ENCODE assay signal across 1 cellular context in the genomic region with DNA sequence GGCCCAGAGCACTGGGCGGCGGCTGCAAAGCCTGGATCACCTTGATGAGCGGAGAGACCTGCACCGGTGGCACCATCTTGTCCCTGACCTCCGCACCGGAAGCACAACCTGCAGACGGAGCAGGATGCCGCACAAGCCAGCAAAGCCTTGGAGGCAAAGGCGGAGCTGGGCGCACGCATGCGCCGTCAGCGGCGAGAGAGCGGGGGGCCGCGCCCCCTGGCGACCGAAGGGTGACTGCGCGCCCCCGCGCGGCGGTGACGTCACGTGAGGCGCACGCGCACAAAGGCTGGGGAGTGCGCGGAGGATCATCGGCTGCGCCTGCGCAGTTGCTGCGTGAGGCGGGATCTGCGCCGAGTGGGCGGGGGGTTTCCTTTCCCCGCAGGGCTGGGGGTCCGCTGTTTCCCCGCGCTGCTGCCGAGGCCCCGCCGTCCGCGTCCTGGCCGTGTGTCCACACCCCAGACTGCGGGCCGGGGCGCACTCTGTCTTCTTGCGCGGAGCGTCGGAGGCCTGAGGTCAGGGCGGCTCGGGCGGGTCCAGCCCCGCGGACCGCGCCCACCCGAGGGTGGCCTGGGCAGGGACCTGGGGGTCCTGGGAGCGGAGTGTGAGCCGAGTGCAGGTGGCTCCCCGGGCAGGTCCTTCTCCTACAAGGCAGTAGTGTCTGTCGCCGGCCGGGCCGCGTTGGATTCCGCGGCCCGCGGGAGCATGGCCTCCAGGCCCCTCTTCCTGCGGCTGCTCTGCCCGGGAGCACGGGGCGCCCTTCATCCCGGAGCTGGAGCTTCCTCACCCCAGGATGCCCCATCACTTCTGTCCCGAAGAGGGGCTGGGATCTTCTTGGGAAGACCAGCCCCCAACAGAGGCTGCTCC.
TF ChIP-seq lines count a peak whose summit lies in the region.

A gene with protein sequence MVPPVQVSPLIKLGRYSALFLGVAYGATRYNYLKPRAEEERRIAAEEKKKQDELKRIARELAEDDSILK (minus strand): TSS at position 105 of the 864 bp plus-strand sequence. CDS start 29 bp downstream, at position 76.
TSS of gene MYL5 (plus strand) at position 371 of the 864 bp plus-strand sequence. CDS start 3,485 bp downstream, outside the sequence.

TF ChIP-seq in K562, 482 proteins besides CTCF, POLR2A, EP300 and RAD21 (continued from another document and continues in another):
- TF ChIP-seq EHMT2 (IDR thresholded peaks at IDR 0.05) (no peak), KLF1 (tag; IDR thresholded peaks at IDR 0.05) (no peak), TAF1 (IDR thresholded peaks at IDR 0.05; ENCODE audit: control insufficient read depth, extremely low read depth, insufficient read depth, low read length, severe bottlenecking) (peak; percentile 94), ZNF764 (CRISPR knock-in tag; IDR thresholded peaks at IDR 0.05; ENCODE audit: low read depth) (no peak), SREBF1 (IDR thresholded peaks at IDR 0.05; ENCODE audit: borderline replicate concordance, low read depth, low read length) (peak; percentile 75; the same call in 1 of the 2 replicates), EP400 (IDR thresholded peaks at IDR 0.05) (peak; percentile 45), SLC30A9 (CRISPR knock-in tag; IDR thresholded peaks at IDR 0.05) (no peak), HDAC2 (IDR thresholded peaks at IDR 0.05) (no peak), NR2C1 (IDR thresholded peaks at IDR 0.05) (peak; percentile 98), NR2C1 (tag; IDR thresholded peaks at IDR 0.05) (peak; percentile 99), HSF4 (CRISPR knock-in tag; IDR thresholded peaks at IDR 0.05; ENCODE audit: borderline replicate concordance) (no peak), HNRNPH1 (optimal IDR thresholded peaks at IDR 0.05; ENCODE audit: low read depth, low read length) (no peak), SAFB2 (IDR thresholded peaks at IDR 0.05; ENCODE audit: borderline replicate concordance, low read depth, low read length, severe bottlenecking) (no peak), ZNF347 (CRISPR knock-in tag; IDR thresholded peaks at IDR 0.05; ENCODE audit: low read depth) (no peak), RBM39 (optimal IDR thresholded peaks at IDR 0.05; ENCODE audit: low read depth, low read length) (no peak), GTF2E2 (tag; IDR thresholded peaks at IDR 0.05) (0 out of 2 replicates have a peak, but pooled peaks have one; percentile 52), DPF2 (IDR thresholded peaks at IDR 0.05) (no peak), NR2C2 (CRISPR knock-in tag; IDR thresholded peaks at IDR 0.05) (peak; percentile 99), NR2C2 (tag; IDR thresholded peaks at IDR 0.05) (peak; percentile 100), ZNF655 (CRISPR knock-in tag; IDR thresholded peaks at IDR 0.05) (no peak), GABPB1 (CRISPR knock-in tag; IDR thresholded peaks at IDR 0.05) (peak; percentile 99), PTRF (tag; IDR thresholded peaks at IDR 0.05) (no peak), MTA1 (IDR thresholded peaks at IDR 0.05; ENCODE audit: borderline replicate concordance) (no peak), SMAD2 (IDR thresholded peaks at IDR 0.05; ENCODE audit: low read depth, low read length) (no peak), RHOXF2B (CRISPR knock-in tag; conservative IDR thresholded peaks at IDR 0.05) (no peak), ZEB2 (IDR thresholded peaks at IDR 0.05) (no peak), HINFP (tag; conservative IDR thresholded peaks at IDR 0.05; ENCODE audit: low read depth) (no peak), NR3C1 (CRISPR knock-in tag; IDR thresholded peaks at IDR 0.05) (no peak), MXI1 (IDR thresholded peaks at IDR 0.05; ENCODE audit: low read depth, low read length) (no peak), FOS (IDR thresholded peaks at IDR 0.05; ENCODE audit: extremely low read depth, insufficient read length) (no peak), ELF2 (CRISPR knock-in tag; IDR thresholded peaks at IDR 0.05) (no peak), ZNF511 (CRISPR knock-in tag; IDR thresholded peaks at IDR 0.05) (peak; percentile 77; the same call in 1 of the 2 replicates), E2F5 (CRISPR knock-in tag; IDR thresholded peaks at IDR 0.05) (no peak), ZNF512 (tag; IDR thresholded peaks at IDR 0.05) (no peak), ZNF133 (CRISPR knock-in tag; IDR thresholded peaks at IDR 0.05) (no peak), EZH2 (IDR thresholded peaks at IDR 0.05; ENCODE audit: borderline replicate concordance, low read depth, low read length) (no peak), TEAD1 (CRISPR knock-in tag; IDR thresholded peaks at IDR 0.05) (no peak), SIN3A (IDR thresholded peaks at IDR 0.05; ENCODE audit: borderline replicate concordance in 2 of 2, control insufficient read depth in 1 of 2, low read depth in 2 of 2, low read length in 2 of 2) (peak in 1 of 2 experiments; percentile 85; a peak in 3 of 4 replicates), ZNF609 (CRISPR knock-in tag; IDR thresholded peaks at IDR 0.05; ENCODE audit: borderline replicate concordance) (no peak), MNT (conservative IDR thresholded peaks at IDR 0.05) (peak; percentile 81 to 85), ZBTB8A (IDR thresholded peaks at IDR 0.05; ENCODE audit: partially characterized antibody) (no peak), ZNF408 (CRISPR knock-in tag; IDR thresholded peaks at IDR 0.05; ENCODE audit: low read depth) (no peak), SMARCB1 (IDR thresholded peaks at IDR 0.05; ENCODE audit: insufficient read length, low read depth) (no peak), CEBPZ (IDR thresholded peaks at IDR 0.05; ENCODE audit: borderline replicate concordance, low read depth, low read length) (no peak)
- TF ChIP-seq, protein P1, sequence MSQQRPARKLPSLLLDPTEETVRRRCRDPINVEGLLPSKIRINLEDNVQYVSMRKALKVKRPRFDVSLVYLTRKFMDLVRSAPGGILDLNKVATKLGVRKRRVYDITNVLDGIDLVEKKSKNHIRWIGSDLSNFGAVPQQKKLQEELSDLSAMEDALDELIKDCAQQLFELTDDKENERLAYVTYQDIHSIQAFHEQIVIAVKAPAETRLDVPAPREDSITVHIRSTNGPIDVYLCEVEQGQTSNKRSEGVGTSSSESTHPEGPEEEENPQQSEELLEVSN (IDR thresholded peaks at IDR 0.05; ENCODE audit: borderline replicate concordance in 1 of 2, extremely low read depth in 1 of 2, insufficient read depth in 1 of 2, insufficient read length in 1 of 2, low read depth in 1 of 2, low read length in 1 of 2, poor library complexity in 1 of 2, severe bottlenecking in 1 of 2) = peak in 1 of 2 experiments; percentile 62
